12 cellular contexts compared by ENCODE assay signal in the genomic region with DNA sequence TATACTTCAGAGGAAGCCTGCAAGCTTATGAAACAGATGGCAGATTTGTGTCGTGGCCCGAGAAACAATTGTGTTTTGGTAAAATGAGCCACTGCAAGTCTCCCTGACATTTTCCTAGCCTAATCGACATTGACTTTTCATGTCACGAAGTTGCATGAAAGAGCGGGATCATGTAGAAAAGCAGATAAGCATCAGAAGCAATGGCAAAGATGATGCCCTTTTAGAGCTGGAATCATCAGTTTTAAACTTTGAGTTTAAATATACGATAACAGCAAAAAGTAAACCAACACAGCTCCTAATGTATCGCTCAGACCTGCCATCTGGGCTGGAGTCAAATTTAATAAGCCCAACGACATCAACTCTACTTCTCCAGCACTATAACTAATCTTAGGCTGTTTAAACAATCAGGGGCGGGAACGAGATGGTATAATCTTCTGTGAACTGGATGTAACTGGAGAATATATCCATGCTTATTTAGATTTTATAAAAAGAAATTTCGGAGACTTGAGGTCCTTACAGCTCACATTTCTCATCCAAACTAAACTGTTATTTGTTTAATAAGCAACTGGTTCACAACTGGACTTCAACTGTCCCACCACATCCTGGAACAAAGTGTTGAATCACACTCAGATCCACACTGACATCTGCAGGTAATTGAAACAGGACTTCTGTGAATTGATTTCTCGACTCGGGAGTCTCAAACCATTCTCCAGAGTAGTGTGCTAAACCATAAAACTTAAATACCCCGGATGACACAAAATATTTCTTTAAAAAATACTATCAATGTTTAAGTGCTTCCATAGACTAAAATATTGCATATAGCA. TPM values are rescaled to one million over a fixed set of nuclear protein-coding genes. Genes with fewer than 3 reads are reported as not detected.
A peak's percentile ranks its signal among the peaks of the same experiment; 100 is the strongest.
DNase-seq lines count a peak whose midpoint lies in the region; ATAC-seq and TF ChIP-seq lines count a peak whose summit lies in the region.
"Had no signal": no experiment of that assay in that cellular context is flagged by ENCODE, and none has a peak within 500 bp of the region (broad histone marks: within the 10 kb centered on the region; RNA-seq: fewer than 3 reads in every experiment).

No MANE protein-coding gene starts in this region.

- TF ChIP-seq CTCF in AG09309 (IDR thresholded peaks at IDR 0.05; ENCODE audit: control insufficient read depth, insufficient read depth, low read depth, low read length, missing control alignments) (peak; percentile 42), HCT116 (IDR thresholded peaks at IDR 0.05 in 2 of 3, conservative IDR thresholded peaks at IDR 0.05 in 1 of 3; ENCODE audit: borderline replicate concordance in 1 of 3, insufficient read depth in 1 of 3, low read depth in 2 of 3, low read length in 2 of 3) (peak in 2 of 3 experiments; percentile 2 to 37; a peak in 2 of 6 replicates)

- CTCF ChIA-PET in HCT116 (lab: Charles Lee) = interaction anchor here (0.8 to 1.6 kb wide), 3 partner anchors 233 to 269 kb away, joined by 3 to 6 read pairs (median 4); no protein-coding TSS in a partner anchor

- no peaks in the 10 kb centered on the region for H3K9me2 ChIP-seq in HCT116 (ENCODE audit: insufficient read depth)

- H2AFZ ChIP-seq in HCT116 (ENCODE audit: low read depth, low read length, poor library complexity, severe bottlenecking) = no peak overlapping the region

- no peaks in the 10 kb centered on the region for H3K79me2 ChIP-seq in HCT116 (ENCODE audit: insufficient read depth, low read length)

- no peak overlapping the region for H3K4me2 ChIP-seq in HCT116 (ENCODE audit: low read length)

- H3K4me1 ChIP-seq in HCT116 (ENCODE audit: control insufficient read depth in 1 of 2, insufficient read depth in 2 of 2, low read length in 2 of 2) (no peaks in the 10 kb centered on the region), aorta (ENCODE audit: control insufficient read depth in 1 of 2, insufficient read depth in 2 of 2, low read length in 2 of 2) (no peaks in the 10 kb centered on the region)
- H3K4me1 ChIP-seq: uterus had no signal

- ATAC-seq in HCT116 = no peak
- ATAC-seq in GM21447 (IDR thresholded peaks at IDR 0.05; ENCODE audit: unreplicated experiment) = no peak
- ATAC-seq in HG02642 (IDR thresholded peaks at IDR 0.05; ENCODE audit: poor library complexity, unreplicated experiment) = no peak
- no peak for ATAC-seq in aorta (ENCODE audit: low FRiP score)

- H3K27me3 ChIP-seq in HCT116 (ENCODE audit: insufficient read depth, low read length) = no peaks in the 10 kb centered on the region
- H3K27me3 ChIP-seq in aorta (ENCODE audit: control insufficient read depth in 1 of 2, insufficient read depth in 2 of 2, low read length in 1 of 2) = no peaks in the 10 kb centered on the region
- H3K27me3 ChIP-seq: SJSA1 had no signal

- POLR2A ChIA-PET in HCT116 (lab: Charles Lee) = no interaction called here

- no peak overlapping the region for H3K9ac ChIP-seq in HCT116 (ENCODE audit: low read length)

- 67 to 68% methylated on average over 14 of the region's 14 CpGs for WGBS in aorta, 2 donors

- peak; percentile 62 for TF ChIP-seq RAD21 in HCT116 (IDR thresholded peaks at IDR 0.05; ENCODE audit: low read depth)

- DNase-seq in AG09309 (ENCODE audit: low read depth) (peak; percentile 35), HCT116 (ENCODE audit: low read depth, low spot score) (no peak), SK-N-DZ (ENCODE audit: low spot score) (peak; percentile 77), glomerular visceral epithelial cell (ENCODE audit: extremely low spot score) (peak; percentile 39), ureter (ENCODE audit: low spot score) (no peak), aorta (no peak)
- DNase-seq: dorsolateral prefrontal cortex; stimulated activated CD4-positive, alpha-beta T cell treated with anti-CD3 and anti-CD28 coated beads, Interleukin-4, amount 100 ng/mL, for 4 hours; uterus had no signal

- H3K9me3 ChIP-seq in HCT116 (ENCODE audit: control insufficient read depth in 1 of 2, insufficient read depth in 1 of 2, low read depth in 1 of 2, low read length in 2 of 2) = no peaks in the 10 kb centered on the region
- H3K9me3 ChIP-seq in aorta (ENCODE audit: control insufficient read depth, low read length) = no peaks in the 10 kb centered on the region
- H3K9me3 ChIP-seq: SJSA1, uterus had no signal

- no peaks in the 10 kb centered on the region for H4K20me1 ChIP-seq in HCT116 (ENCODE audit: insufficient read depth)

- no TSS peak for BruUV-seq in HCT116 (replicated peaks; lab: Mats Ljungman, UMichigan)

- H3K36me3 ChIP-seq in HCT116 (ENCODE audit: control insufficient read depth in 1 of 2, insufficient read depth in 2 of 2, low read length in 2 of 2) (no peaks in the 10 kb centered on the region), aorta (ENCODE audit: control insufficient read depth in 1 of 2, insufficient read depth in 2 of 2, low read length in 1 of 2) (no peaks in the 10 kb centered on the region)
- H3K36me3 ChIP-seq: SJSA1, uterus had no signal

- RAD21 ChIA-PET in HCT116 (lab: Charles Lee; ENCODE audit: low non-redundant PET in 1 of 2, low total read pairs in 2 of 2, uncharacterized antibody in 2 of 2, unreplicated experiment in 2 of 2) = no interaction called here

- intact Hi-C loops in HCT116 (cut with micrococcal nuclease) = loop anchor here (2.0 kb wide), 1 partner anchor 271 kb away; no protein-coding TSS in a partner anchor
- intact Hi-C loops in aorta (cut with DNase I) = loop anchor here in 1 of 2 donors (10.0 kb wide), 1 partner anchor 229 kb away; no protein-coding TSS in a partner anchor

- H3K4me3 ChIP-seq in AG09309 (ENCODE audit: control insufficient read depth, low read depth, low read length) (no peak overlapping the region), HCT116 (replicated peaks in 1 of 2; ENCODE audit: low read depth in 1 of 2, low read length in 2 of 2) (no peak overlapping the region), aorta (ENCODE audit: low read length in 2 of 2) (no peak overlapping the region)
- H3K4me3 ChIP-seq: dorsolateral prefrontal cortex, SJSA1, uterus had no signal

- H3K27ac ChIP-seq in HCT116 (ENCODE audit: low read depth, low read length) (no peak overlapping the region), aorta (ENCODE audit: low read depth in 1 of 2, low read length in 2 of 2) (no peak overlapping the region)
- H3K27ac ChIP-seq: dorsolateral prefrontal cortex, SJSA1, uterus had no signal

- no peak for TF ChIP-seq POLR2A in HCT116 (IDR thresholded peaks at IDR 0.05; ENCODE audit: borderline replicate concordance, extremely low read depth, insufficient read depth, insufficient read length)

TF ChIP-seq in HCT116, 20 proteins besides CTCF, POLR2A, EP300 and RAD21:
- no peak for TF ChIP-seq ZNF274 (IDR thresholded peaks at IDR 0.05; ENCODE audit: low read depth, low read length)
- TF ChIP-seq EZH2phosphoT487 (IDR thresholded peaks at IDR 0.05; ENCODE audit: borderline replicate concordance) = no peak
- TF ChIP-seq, protein P1, sequence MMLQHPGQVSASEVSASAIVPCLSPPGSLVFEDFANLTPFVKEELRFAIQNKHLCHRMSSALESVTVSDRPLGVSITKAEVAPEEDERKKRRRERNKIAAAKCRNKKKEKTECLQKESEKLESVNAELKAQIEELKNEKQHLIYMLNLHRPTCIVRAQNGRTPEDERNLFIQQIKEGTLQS (IDR thresholded peaks at IDR 0.05) = no peak
- no peak for TF ChIP-seq EGR1 (IDR thresholded peaks at IDR 0.05; ENCODE audit: low read depth)
TF ChIP-seq in HCT116: peak in this region for 0.

RNA-seq across cellular contexts. Expression of a gene that starts 43.6 kb away (rescaled TPM):
- total RNA-seq in HCT116 (2021; ENCODE audit: unreplicated experiment) (95.8 TPM), ureter (28.1 TPM), aorta (10 to 100 TPM; 22.3 to 24.3 TPM)
- 66.0 and 94.2 TPM in 2 replicates for polyA plus RNA-seq in HCT116 (2012)
- 30.5 and 34.1 TPM in 2 replicates for polyA plus RNA-seq in SK-N-DZ (2014; cell fraction: cytosol; rRNA removed)
- polyA plus RNA-seq in SK-N-DZ (2014; cell fraction: nucleus; rRNA removed) = 42.9 and 79.1 TPM in 2 replicates
- polyA plus RNA-seq in aorta = 10 to 100 TPM; 21.3 to 29.1 TPM

Comparison
In these comparisons a context has a peak if more than half of its experiments do, and no peak if none do; other contexts are left out.
1. DNase-seq: peak in AG09309 (single experiment), SK-N-DZ (single experiment) and glomerular visceral epithelial cell (single experiment); none in HCT116 (single experiment), ureter (single experiment) and aorta (0 of 2).